In genomic region chr20:43459022-43459942, GRCh38 we compare ENCODE assay signal across 8 cellular contexts. TPM values are rescaled to one million over a fixed set of nuclear protein-coding genes. Genes with fewer than 3 reads are reported as not detected.
DNase-seq lines count a peak whose midpoint lies in the region; ATAC-seq and TF ChIP-seq lines count a peak whose summit lies in the region.

No MANE protein-coding gene starts in this region.

- peaks cover 0 to 3% of the 10 kb centered on the region in 2 donors for H3K27me3 ChIP-seq in duodenal mucosa (ENCODE audit: control insufficient read depth in 1 of 2, insufficient read depth in 2 of 2, low read length in 2 of 2)

- peak; percentile 26 for DNase-seq in RPMI7951 (ENCODE audit: low read depth)
- peak; percentile 55 for DNase-seq in nephron progenitor cell
- no peak for DNase-seq in posterior vena cava (ENCODE audit: low spot score)
- DNase-seq in medulla oblongata (ENCODE audit: extremely low spot score) = no peak

- ATAC-seq in GM21723 (IDR thresholded peaks at IDR 0.05; ENCODE audit: unreplicated experiment) (no peak), HG03442 (IDR thresholded peaks at IDR 0.05; ENCODE audit: unreplicated experiment) (no peak)

- no peak for TF ChIP-seq CTCF in nephron progenitor cell (IDR thresholded peaks at IDR 0.05)

- no peaks in the 10 kb centered on the region for H3K9me3 Mint-ChIP-seq in nephron progenitor cell

- H3K4me1 Mint-ChIP-seq in nephron progenitor cell = peaks cover 39% of the 10 kb centered on the region

- intact Hi-C loops in posterior vena cava (cut with DNase I) = no loop called here

- H3K27me3 Mint-ChIP-seq in nephron progenitor cell (ENCODE audit: low read depth, poor library complexity) = peaks cover 8% of the 10 kb centered on the region

- H3K4me3 ChIP-seq in duodenal mucosa (ENCODE audit: low read depth in 1 of 2, low read length in 2 of 2) = peak overlapping the region; percentile 83 to 94

- H3K9me3 ChIP-seq in ES-I3 (ENCODE audit: control insufficient read depth, insufficient read depth, low read length) (no peaks in the 10 kb centered on the region), duodenal mucosa (ENCODE audit: control insufficient read depth in 1 of 2, low read length in 2 of 2) (no peaks in the 10 kb centered on the region)

- peak overlapping the region; percentile 78 for H3K27ac Mint-ChIP-seq in nephron progenitor cell

- H3K4me1 ChIP-seq in ES-I3 (ENCODE audit: insufficient read depth, low read length) = no peaks in the 10 kb centered on the region
- peaks cover 12 to 19% of the 10 kb centered on the region in 2 donors for H3K4me1 ChIP-seq in duodenal mucosa (ENCODE audit: control insufficient read depth in 1 of 2, insufficient read depth in 2 of 2, low read length in 2 of 2)

- no peak overlapping the region for H3K27ac ChIP-seq in duodenal mucosa (ENCODE audit: low read depth, low read length)

- peaks cover 53% of the 10 kb centered on the region for H3K36me3 Mint-ChIP-seq in nephron progenitor cell (ENCODE audit: low read depth)

- peaks cover 37% of the 10 kb centered on the region for H3K36me3 ChIP-seq in ES-I3 (ENCODE audit: insufficient read depth, low read length)
- H3K36me3 ChIP-seq in duodenal mucosa (ENCODE audit: control insufficient read depth in 1 of 2, insufficient read depth in 2 of 2, low read length in 2 of 2) = peaks cover 42 to 51% of the 10 kb centered on the region in 2 donors

- H3K4me3 Mint-ChIP-seq in nephron progenitor cell = peak overlapping the region; percentile 93

- H3K9ac ChIP-seq in ES-I3 (ENCODE audit: low read depth, low read length) (peak overlapping the region; percentile 98), duodenal mucosa (ENCODE audit: low read depth in 1 of 2, low read length in 2 of 2) (peak overlapping the region; percentile 63 to 69)

RNA-seq across cellular contexts. Expression of gene SRSF6, which starts 1.6 kb away (rescaled TPM):
- total RNA-seq in RPMI7951 (2014; rRNA removed; shearing (Covaris generic)) = 43.3 and 51.2 TPM in 2 replicates
- 10 to 100 TPM; 58.5 to 70.4 TPM for total RNA-seq in posterior vena cava

RNA-seq across cellular contexts. Expression of gene L3MBTL1, which starts 48.2 kb away (rescaled TPM):
- 1.3 and 2.9 TPM in 2 replicates for total RNA-seq in RPMI7951 (2014; rRNA removed; shearing (Covaris generic))
- 1 to 10 TPM; 6.7 to 7.1 TPM for total RNA-seq in posterior vena cava

Comparison
In these comparisons a context has a peak if more than half of its experiments do, and no peak if none do; other contexts are left out.
1. DNase-seq: peak in RPMI7951 (single experiment) and nephron progenitor cell (single experiment); none in posterior vena cava (single experiment) and medulla oblongata (single experiment).